Comparison of ENCODE assay signal across 10 cellular contexts in genomic region chr2:133513893-133514292, GRCh38. TPM values are rescaled to one million over a fixed set of nuclear protein-coding genes. Genes with fewer than 3 reads are reported as not detected.
"Had no signal": no experiment of that assay in that cellular context is flagged by ENCODE, and none has a peak within 500 bp of the region (broad histone marks: within the 10 kb centered on the region; RNA-seq: fewer than 3 reads in every experiment).

No MANE protein-coding gene starts in this region.

- DNase-seq: IMR-90, KBM-7, KG1 had no signal

- H3K27ac ChIP-seq: HL-60, KMS-11 had no signal

- H3K4me2 ChIP-seq: KMS-11 had no signal

- ATAC-seq: HepG2, K562 had no signal

- FAIRE-seq: HepG2, HTR-8/SVneo, K562 had no signal

- H3K4me3 ChIP-seq: K562 had no signal

- H3K9ac ChIP-seq: KMS-11 had no signal

RNA-seq across cellular contexts. Expression of gene NCKAP5, which starts 54.4 kb away (rescaled TPM):
- total RNA-seq: HepG2, HT-29, K562 had no signal
- polyA plus RNA-seq: IgD-negative memory B cell, K562 had no signal
